23 cellular contexts compared by ENCODE assay signal in genomic region chr10:132766291-132766690, GRCh38. TPM values are rescaled to one million over a fixed set of nuclear protein-coding genes. Genes with fewer than 3 reads are reported as not detected.
A peak's percentile ranks its signal among the peaks of the same experiment; 100 is the strongest.
DNase-seq lines count a peak whose midpoint lies in the region; ATAC-seq, FAIRE-seq and TF ChIP-seq lines count a peak whose summit lies in the region.
"Had no signal": no experiment of that assay in that cellular context is flagged by ENCODE, and none has a peak within 500 bp of the region (broad histone marks: within the 10 kb centered on the region; RNA-seq: fewer than 3 reads in every experiment).

No MANE protein-coding gene starts in this region.

- H3K9me3 ChIP-seq in HepG2 (ENCODE audit: low read length) (no peaks in the 10 kb centered on the region), right lobe of liver (no peaks in the 10 kb centered on the region)
- H3K9me3 ChIP-seq: A549, BE2C, HAP-1 had no signal

- H3K27ac ChIP-seq in HepG2 (ENCODE audit: extremely low read length, insufficient read depth, low read length) (no peak overlapping the region), right lobe of liver (no peak overlapping the region), caudate nucleus (ENCODE audit: low read depth, low read length) (peak overlapping the region; percentile 4)
- H3K27ac ChIP-seq: 22Rv1, A549 had no signal

- H3K4me3 ChIP-seq in HepG2 (replicated peaks in 1 of 3; ENCODE audit: insufficient read depth in 1 of 3, low read depth in 2 of 3, low read length in 3 of 3) (no peak overlapping the region), right lobe of liver (no peak overlapping the region)
- H3K4me3 ChIP-seq: A549, GM12878, HAP-1 had no signal

- TF ChIP-seq POLR2A in HepG2 (IDR thresholded peaks at IDR 0.05; ENCODE audit: insufficient read depth in 1 of 2, low read depth in 2 of 2, low read length in 2 of 2) (no peak), right lobe of liver (IDR thresholded peaks at IDR 0.05) (no peak)

- ATAC-seq in HepG2 (no peak), right lobe of liver (no peak)
- no peak for ATAC-seq in stimulated activated memory B cell treated with anti-CD40 and anti-IgM and Interleukin-4, amounts not matched to agents 10 μg/mL and 1 μg/mL and 100 μg/mL, for 72 hours
- ATAC-seq: A549, GM12878 had no signal

- peaks cover 37% of the 10 kb centered on the region for H3K9me3 Mint-ChIP-seq in glutamatergic neuron (ENCODE audit: unreplicated experiment)
- no peaks in the 10 kb centered on the region for H3K9me3 Mint-ChIP-seq in stimulated activated memory B cell treated with anti-CD40 and anti-IgM and Interleukin-4, amounts not matched to agents 10 μg/mL and 1 μg/mL and 100 μg/mL, for 72 hours
- H3K9me3 Mint-ChIP-seq: CD8-positive, alpha-beta memory T cell had no signal

- no peak for FAIRE-seq in HepG2 (lab: Jason Lieb, UNC)
- FAIRE-seq in RCC 7860 (lab: Jason Lieb, UNC) = no peak
- FAIRE-seq: A549, GM12878 had no signal

- DNase-seq in HepG2 (ENCODE audit: low spot score) (no peak), right lobe of liver (no peak), caudate nucleus (lab: John Stamatoyannopoulos, UW) (peak in 8 of 61 donors; percentile 33 to 76 (median 44)), glutamatergic neuron (no peak), RCC 7860 (ENCODE audit: low spot score) (no peak), Ammon's horn (ENCODE audit: low spot score) (no peak)
- DNase-seq: BE2C; CD4-positive, CD25-positive, alpha-beta regulatory T cell; CD8-positive, alpha-beta memory T cell; COR-L47; DMS 273 treated with DMSO at 0.1 percent for 48 hours; DMS53; DND-41; EL; GOT3; IMR-90 had no signal

- H3K79me2 ChIP-seq in HepG2 (ENCODE audit: insufficient read depth, low read length) = no peaks in the 10 kb centered on the region

- 95% methylated on average over 13 of the region's 13 CpGs for WGBS in HepG2 (ENCODE audit: low lambda C conversion rate)
- WGBS in right lobe of liver (ENCODE audit: insufficient coverage, low coverage, low lambda C conversion rate, missing lambda C conversion rate) = 95% methylated on average over 12 of the region's 13 CpGs

- no TSS peak for BruUV-seq in HepG2 (replicated peaks; lab: Mats Ljungman, UMichigan)

- peaks cover 28% of the 10 kb centered on the region for H3K27me3 Mint-ChIP-seq in glutamatergic neuron (ENCODE audit: unreplicated experiment)
- no peaks in the 10 kb centered on the region for H3K27me3 Mint-ChIP-seq in stimulated activated memory B cell treated with anti-CD40 and anti-IgM and Interleukin-4, amounts not matched to agents 10 μg/mL and 1 μg/mL and 100 μg/mL, for 72 hours
- H3K27me3 Mint-ChIP-seq: CD4-positive, CD25-positive, alpha-beta regulatory T cell had no signal

- CTCF ChIA-PET in HepG2 (lab: Yijun Ruan, JAX; ENCODE audit: low intra/inter-chr PET ratio, low total read pairs) = no interaction called here

- no peak overlapping the region for H3K9ac ChIP-seq in HepG2 (ENCODE audit: insufficient read depth, low read depth, low read length)

- peaks cover 23% of the 10 kb centered on the region for H3K4me1 Mint-ChIP-seq in glutamatergic neuron (ENCODE audit: low read depth, unreplicated experiment)
- peaks cover 8% of the 10 kb centered on the region for H3K4me1 Mint-ChIP-seq in stimulated activated memory B cell treated with anti-CD40 and anti-IgM and Interleukin-4, amounts not matched to agents 10 μg/mL and 1 μg/mL and 100 μg/mL, for 72 hours

- H3K4me1 ChIP-seq in HepG2 (ENCODE audit: insufficient read depth, low read length) (no peaks in the 10 kb centered on the region), right lobe of liver (no peaks in the 10 kb centered on the region)
- H3K4me1 ChIP-seq: A549, BE2C, HAP-1 had no signal

- TF ChIP-seq CTCF in HepG2 (CRISPR knock-in tag; IDR thresholded peaks at IDR 0.05) (no peak), right lobe of liver (IDR thresholded peaks at IDR 0.05) (no peak), glutamatergic neuron (IDR thresholded peaks at IDR 0.05; ENCODE audit: partially characterized antibody, unreplicated experiment) (no peak)

- intact Hi-C loops in HepG2 (cut with micrococcal nuclease; ENCODE audit: unreplicated experiment) (no loop called here), right lobe of liver (cut with DNase I) (no loop called here)

- no peak for TF ChIP-seq RAD21 in HepG2 (CRISPR knock-in tag; IDR thresholded peaks at IDR 0.05)

- POLR2A ChIA-PET in HepG2 (lab: Yijun Ruan, JAX) = no interaction called here

- H3K27me3 ChIP-seq in HepG2 (ENCODE audit: control insufficient read depth in 1 of 2, insufficient read depth in 2 of 2, low read length in 2 of 2) (no peaks in the 10 kb centered on the region), right lobe of liver (no peaks in the 10 kb centered on the region)
- H3K27me3 ChIP-seq: BE2C had no signal

- H3K36me3 Mint-ChIP-seq in glutamatergic neuron (ENCODE audit: unreplicated experiment) = peaks cover 12% of the 10 kb centered on the region
- peaks cover 74% of the 10 kb centered on the region for H3K36me3 Mint-ChIP-seq in stimulated activated memory B cell treated with anti-CD40 and anti-IgM and Interleukin-4, amounts not matched to agents 10 μg/mL and 1 μg/mL and 100 μg/mL, for 72 hours

- H3K4me3 Mint-ChIP-seq in glutamatergic neuron (ENCODE audit: unreplicated experiment) = peak overlapping the region; percentile 6
- H3K4me3 Mint-ChIP-seq in stimulated activated memory B cell treated with anti-CD40 and anti-IgM and Interleukin-4, amounts not matched to agents 10 μg/mL and 1 μg/mL and 100 μg/mL, for 72 hours = no peak overlapping the region
- H3K4me3 Mint-ChIP-seq: CD8-positive, alpha-beta memory T cell had no signal

- no peak overlapping the region for H3K4me2 ChIP-seq in HepG2 (ENCODE audit: low read depth, low read length)
- H3K4me2 ChIP-seq: A549 had no signal

- H3K36me3 ChIP-seq in HepG2 (replicated peaks in 1 of 2; ENCODE audit: control insufficient read depth in 1 of 2, insufficient read depth in 2 of 2, low read length in 2 of 2) = no peaks in the 10 kb centered on the region
- H3K36me3 ChIP-seq in right lobe of liver = no peaks in the 10 kb centered on the region
- H3K36me3 ChIP-seq: BE2C, HAP-1 had no signal

- TF ChIP-seq EP300 in HepG2 (IDR thresholded peaks at IDR 0.05; ENCODE audit: low read depth in 2 of 2, low read length in 2 of 2) = no peak
- TF ChIP-seq EP300 in HepG2 (CRISPR knock-in tag; IDR thresholded peaks at IDR 0.05; ENCODE audit: borderline replicate concordance) = no peak

- peak overlapping the region; percentile 81 for H3K27ac Mint-ChIP-seq in glutamatergic neuron (ENCODE audit: unreplicated experiment)
- H3K27ac Mint-ChIP-seq in stimulated activated memory B cell treated with anti-CD40 and anti-IgM and Interleukin-4, amounts not matched to agents 10 μg/mL and 1 μg/mL and 100 μg/mL, for 72 hours = no peak overlapping the region
- H3K27ac Mint-ChIP-seq: CD4-positive, CD25-positive, alpha-beta regulatory T cell had no signal

- H2AFZ ChIP-seq in HepG2 (ENCODE audit: low read length) = no peak overlapping the region

- H4K20me1 ChIP-seq in HepG2 (ENCODE audit: insufficient read depth, low read length) = no peaks in the 10 kb centered on the region

- in situ Hi-C loops in HepG2 (cut with HindIII; ENCODE audit: extremely low pct_ligation_motif_present, low pct_unique_long_range_greater_than_20kb) = no loop called here

TF ChIP-seq in HepG2, 621 proteins besides CTCF, POLR2A, EP300 and RAD21 (continues in another document):
- TF ChIP-seq ZNF362 (CRISPR knock-in tag; IDR thresholded peaks at IDR 0.05; ENCODE audit: borderline replicate concordance) (no peak), NR2F6 (IDR thresholded peaks at IDR 0.05) (no peak), NR2F6 (CRISPR knock-in tag; IDR thresholded peaks at IDR 0.05) (no peak)

RNA-seq across cellular contexts. Expression of gene NKX6-2, which starts 19.7 kb away (rescaled TPM):
- total RNA-seq in HepG2 (2016; rRNA removed; fragmentation: Illumina TruSeq; extraction: Trizol) (not detected in 2 replicates), right lobe of liver (not detected), glutamatergic neuron (ENCODE audit: unreplicated experiment) (6.2 TPM)
- total RNA-seq in HepG2 (2016; cell fraction: cytosol; rRNA removed; fragmentation: Illumina TruSeq; extraction: Trizol; ENCODE audit: low read depth) = not detected in 2 replicates
- not detected in 2 replicates for total RNA-seq in HepG2 (2016; cell fraction: insoluble cytoplasmic fraction; rRNA removed; fragmentation: Illumina TruSeq; extraction: Trizol)
- total RNA-seq in HepG2 (2016; cell fraction: membrane; rRNA removed; fragmentation: Illumina TruSeq; extraction: Trizol) = not detected in 2 replicates
- not detected in 2 replicates for total RNA-seq in HepG2 (2016; cell fraction: nucleus; rRNA removed; fragmentation: Illumina TruSeq; extraction: Trizol)
- not detected in 2 replicates for polyA plus RNA-seq in HepG2 (2011; rRNA removed)
- polyA plus RNA-seq in HepG2 (2011; cell fraction: cytosol; rRNA removed) = not detected in 2 replicates
- not detected in 2 replicates for polyA plus RNA-seq in HepG2 (2011; cell fraction: nucleus; rRNA removed)
- polyA plus RNA-seq in HepG2 (2012) = 0.52 and 1.5 TPM in 2 replicates
- polyA plus RNA-seq in HepG2 (2016; cell fraction: cytosol; fragmentation: Illumina TruSeq; extraction: Trizol; ENCODE audit: low read depth) = not detected in 2 replicates
- not detected in 2 replicates for polyA plus RNA-seq in HepG2 (2016; cell fraction: insoluble cytoplasmic fraction; fragmentation: Illumina TruSeq; extraction: Trizol; ENCODE audit: low read depth)
- not detected in 2 replicates for polyA plus RNA-seq in HepG2 (2016; cell fraction: membrane; fragmentation: Illumina TruSeq; extraction: Trizol; ENCODE audit: low read depth)
- polyA plus RNA-seq in HepG2 (2016; cell fraction: nucleus; fragmentation: Illumina TruSeq; extraction: Trizol; ENCODE audit: insufficient read depth, low read depth) = not detected in 2 replicates
- polyA minus RNA-seq in HepG2 (2011; rRNA and poly(A)+ RNA removed; ENCODE audit: low replicate concordance) = not detected in 2 replicates
- polyA minus RNA-seq in HepG2 (2011; cell fraction: cytosol; rRNA and poly(A)+ RNA removed) = not detected in 2 replicates
- polyA minus RNA-seq in HepG2 (2011; cell fraction: nucleus; rRNA and poly(A)+ RNA removed) = not detected in 2 replicates
- total RNA-seq: CD4-positive, CD25-positive, alpha-beta regulatory T cell; CD8-positive, alpha-beta memory T cell; G401; GM12878; HT-29; IMR-90 had no signal
- polyA plus RNA-seq: A549; CD8-positive, alpha-beta memory T cell; IMR-90 had no signal
